23 cellular contexts compared by ENCODE assay signal in the genomic region with DNA sequence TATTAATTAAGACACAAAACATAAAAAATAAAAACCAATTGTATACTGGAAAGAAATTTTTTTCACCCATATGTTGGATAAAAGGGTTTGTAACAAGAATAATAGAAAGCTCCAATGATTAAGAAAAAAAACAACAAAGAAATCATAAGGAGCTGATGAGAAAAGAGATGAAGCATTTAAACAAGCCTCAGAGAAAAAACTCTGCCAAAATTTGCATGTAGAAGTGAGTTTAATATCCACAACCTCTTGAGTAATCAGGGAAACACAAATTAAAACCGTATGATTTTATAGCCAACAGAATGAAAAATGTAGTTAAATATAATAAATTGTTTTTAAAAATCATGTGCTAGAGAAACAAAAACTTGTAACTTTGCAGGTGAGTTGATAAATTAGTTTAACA.
"Had no signal": no experiment of that assay in that cellular context is flagged by ENCODE, and none has a peak within 500 bp of the region (broad histone marks: within the 10 kb centered on the region; RNA-seq: fewer than 3 reads in every experiment).

No MANE protein-coding gene starts in this region.

- H3K27ac ChIP-seq: RWPE1, VCaP had no signal

- H3K9me3 Mint-ChIP-seq: activated CD4-positive, alpha-beta T cell treated with anti-CD3 and anti-CD28 coated beads, Interleukin-2, amount 10 ng/mL, durations not matched to agents 7 days and 5 days; activated naive CD4-positive, alpha-beta T cell treated with anti-CD3 and anti-CD28 coated beads, Interleukin-2, amount 10 ng/mL, durations not matched to agents 7 days and 5 days; activated naive CD8-positive, alpha-beta T cell treated with anti-CD3 and anti-CD28 coated beads for 36 hours had no signal

- H3K9me3 ChIP-seq: Peyer's patch had no signal

- DNase-seq: activated CD4-positive, alpha-beta memory T cell treated with anti-CD3 and anti-CD28 coated beads, Interleukin-2, amount 10 ng/mL, durations not matched to agents 7 days and 5 days; activated CD4-positive, alpha-beta T cell treated with anti-CD3 and anti-CD28 coated beads, Interleukin-2, amount 10 ng/mL, durations not matched to agents 7 days and 5 days; activated CD4-positive, CD25-positive, alpha-beta regulatory T cell; activated gamma-delta T cell treated with Interleukin-2 at 50 U/mL for 16 hours; activated naive CD4-positive, alpha-beta T cell treated with anti-CD3 and anti-CD28 coated beads, Interleukin-2, amount 10 ng/mL, durations not matched to agents 7 days and 5 days; activated naive CD8-positive, alpha-beta T cell treated with anti-CD3 and anti-CD28 coated beads for 36 hours; activated T-cell treated with anti-CD3 and anti-CD28 coated beads for 4 hours; activated T-cell treated with anti-CD3 and anti-CD28 coated beads, Interleukin-2, amount 50 U/mL, for 48 hours; KG1; NCI-H1048; NCI-H146; NCI-H187 treated with DMSO at 0.1 percent for 48 hours; NCI-H2081 treated with DMSO at 0.1 percent for 48 hours; NCI-H446; NCI-H524; Peyer's patch; SHP77; T-cell; T-helper 2 cell; T1000 had no signal

- H3K27ac Mint-ChIP-seq: activated CD4-positive, alpha-beta memory T cell treated with anti-CD3 and anti-CD28 coated beads, Interleukin-2, amount 10 ng/mL, durations not matched to agents 7 days and 5 days; activated CD4-positive, alpha-beta T cell treated with anti-CD3 and anti-CD28 coated beads, Interleukin-2, amount 10 ng/mL, durations not matched to agents 7 days and 5 days; activated naive CD4-positive, alpha-beta T cell treated with anti-CD3 and anti-CD28 coated beads, Interleukin-2, amount 10 ng/mL, durations not matched to agents 7 days and 5 days; activated naive CD8-positive, alpha-beta T cell treated with anti-CD3 and anti-CD28 coated beads for 36 hours; activated T-helper 17 cell treated with anti-CD3 and anti-CD28 coated beads, Interleukin-2, amount 50 U/mL, for 72 hours; T-cell had no signal

- H3K36me3 ChIP-seq: Peyer's patch had no signal

- ATAC-seq: activated T-helper 17 cell treated with anti-CD3 and anti-CD28 coated beads, Interleukin-2, amount 50 U/mL, for 72 hours; T-cell had no signal

- H3K36me3 Mint-ChIP-seq: activated naive CD4-positive, alpha-beta T cell treated with anti-CD3 and anti-CD28 coated beads, Interleukin-2, amount 10 ng/mL, durations not matched to agents 7 days and 5 days; activated naive CD8-positive, alpha-beta T cell treated with anti-CD3 and anti-CD28 coated beads for 36 hours; T-cell had no signal

- H3K4me1 Mint-ChIP-seq: activated CD4-positive, alpha-beta memory T cell treated with anti-CD3 and anti-CD28 coated beads, Interleukin-2, amount 10 ng/mL, durations not matched to agents 7 days and 5 days; activated CD4-positive, alpha-beta T cell treated with anti-CD3 and anti-CD28 coated beads, Interleukin-2, amount 10 ng/mL, durations not matched to agents 7 days and 5 days; activated naive CD4-positive, alpha-beta T cell treated with anti-CD3 and anti-CD28 coated beads, Interleukin-2, amount 10 ng/mL, durations not matched to agents 7 days and 5 days; activated naive CD8-positive, alpha-beta T cell treated with anti-CD3 and anti-CD28 coated beads for 36 hours; activated T-helper 17 cell treated with anti-CD3 and anti-CD28 coated beads, Interleukin-2, amount 50 U/mL, for 72 hours; T-cell had no signal

- H3K4me3 ChIP-seq: Peyer's patch had no signal

- H3K27me3 Mint-ChIP-seq: activated CD4-positive, alpha-beta memory T cell treated with anti-CD3 and anti-CD28 coated beads, Interleukin-2, amount 10 ng/mL, durations not matched to agents 7 days and 5 days; activated CD4-positive, alpha-beta T cell treated with anti-CD3 and anti-CD28 coated beads, Interleukin-2, amount 10 ng/mL, durations not matched to agents 7 days and 5 days; activated naive CD4-positive, alpha-beta T cell treated with anti-CD3 and anti-CD28 coated beads, Interleukin-2, amount 10 ng/mL, durations not matched to agents 7 days and 5 days; activated naive CD8-positive, alpha-beta T cell treated with anti-CD3 and anti-CD28 coated beads for 36 hours; activated T-helper 17 cell treated with anti-CD3 and anti-CD28 coated beads, Interleukin-2, amount 50 U/mL, for 72 hours; T-cell had no signal

- H3K4me3 Mint-ChIP-seq: activated CD4-positive, alpha-beta memory T cell treated with anti-CD3 and anti-CD28 coated beads, Interleukin-2, amount 10 ng/mL, durations not matched to agents 7 days and 5 days; activated CD4-positive, alpha-beta T cell treated with anti-CD3 and anti-CD28 coated beads, Interleukin-2, amount 10 ng/mL, durations not matched to agents 7 days and 5 days; activated naive CD4-positive, alpha-beta T cell treated with anti-CD3 and anti-CD28 coated beads, Interleukin-2, amount 10 ng/mL, durations not matched to agents 7 days and 5 days; activated naive CD8-positive, alpha-beta T cell treated with anti-CD3 and anti-CD28 coated beads for 36 hours; activated T-helper 17 cell treated with anti-CD3 and anti-CD28 coated beads, Interleukin-2, amount 50 U/mL, for 72 hours; T-cell had no signal

- H3K27me3 ChIP-seq: Peyer's patch had no signal
